In genomic region chr16:70683146-70683944, GRCh38 we compare ENCODE assay signal across 13 cellular contexts. TPM values are rescaled to one million over a fixed set of nuclear protein-coding genes. Genes with fewer than 3 reads are reported as not detected.
A peak's percentile ranks its signal among the peaks of the same experiment; 100 is the strongest.
DNase-seq lines count a peak whose midpoint lies in the region; ATAC-seq, FAIRE-seq and TF ChIP-seq lines count a peak whose summit lies in the region.
"Had no signal": no experiment of that assay in that cellular context is flagged by ENCODE, and none has a peak within 500 bp of the region (broad histone marks: within the 10 kb centered on the region; RNA-seq: fewer than 3 reads in every experiment).

No MANE protein-coding gene starts in this region.

- POLR2A ChIA-PET in BJ (lab: Charles Lee) (no interaction called here), K562 (lab: Yijun Ruan, JAX) (interaction anchor here (0.6 kb wide), 1 partner anchor 100 kb away, joined by 3 read pairs; no protein-coding TSS in a partner anchor)

- H3K36me3 ChIP-seq in BJ (ENCODE audit: control insufficient read depth, insufficient read depth, low read length) (peaks cover 36% of the 10 kb centered on the region), K562 (ENCODE audit: control insufficient read depth, insufficient read depth, low read length) (peaks cover 53% of the 10 kb centered on the region; the same call in 1 of the 3 replicates), skeletal muscle satellite cell (ENCODE audit: insufficient read depth, low read length) (peaks cover 36% of the 10 kb centered on the region)

- no peaks in the 10 kb centered on the region for H3K36me3 Mint-ChIP-seq in activated T-cell treated with anti-CD3 and anti-CD28 coated beads, Interleukin-2, amount 50 U/mL, for 24 hours (ENCODE audit: low read depth)

- no peaks in the 10 kb centered on the region for H3K27me3 ChIP-seq in BJ (ENCODE audit: control insufficient read depth, insufficient read depth, low read length)
- H3K27me3 ChIP-seq in K562 (ENCODE audit: control insufficient read depth in 2 of 2, insufficient read depth in 2 of 2, low read length in 2 of 2), result no peaks in the 10 kb centered on the region
- no peaks in the 10 kb centered on the region for H3K27me3 ChIP-seq in skeletal muscle satellite cell (ENCODE audit: control insufficient read depth, insufficient read depth, low read length)
- H3K27me3 ChIP-seq: brain microvascular endothelial cell had no signal

- 96% methylated on average over 12 of the region's 13 CpGs for WGBS in K562 (ENCODE audit: insufficient coverage, low coverage, missing lambda C conversion rate)

- no peak overlapping the region; the same call in 2 of the 3 replicates for H3K27ac ChIP-seq in K562 (ENCODE audit: extremely low read depth, low read depth, low read length)
- H3K27ac ChIP-seq: brain microvascular endothelial cell had no signal

- no peaks in the 10 kb centered on the region for H3K9me1 ChIP-seq in K562 (ENCODE audit: control insufficient read depth, insufficient read depth, low read length)

- no peak for TF ChIP-seq EP300 in K562 (IDR thresholded peaks at IDR 0.05; ENCODE audit: low read length)

- H3K4me3 ChIP-seq in BJ (ENCODE audit: low read depth, low read length) (peak overlapping the region; percentile 92), K562 (no peak overlapping the region), skeletal muscle satellite cell (ENCODE audit: low read length) (peak overlapping the region; percentile 90)

- H3K9me3 Mint-ChIP-seq in activated T-cell treated with anti-CD3 and anti-CD28 coated beads, Interleukin-2, amount 50 U/mL, for 24 hours, result no peaks in the 10 kb centered on the region
- H3K9me3 Mint-ChIP-seq: stimulated activated naive CD8-positive, alpha-beta T cell treated with anti-CD3 and anti-CD28 coated beads, Interleukin-15, amount 100 ng/mL, for 72 hours had no signal

- TF ChIP-seq POLR2A in K562 (conservative IDR thresholded peaks at IDR 0.05), result no peak

- intact Hi-C loops in K562 (cut with micrococcal nuclease), result no loop called here

- no peak overlapping the region for H3K4me3 Mint-ChIP-seq in activated T-cell treated with anti-CD3 and anti-CD28 coated beads, Interleukin-2, amount 50 U/mL, for 24 hours
- H3K4me3 Mint-ChIP-seq: CD14-positive monocyte; stimulated activated naive CD8-positive, alpha-beta T cell treated with anti-CD3 and anti-CD28 coated beads, Interleukin-15, amount 100 ng/mL, for 72 hours had no signal

- peaks cover 38% of the 10 kb centered on the region for H3K27me3 Mint-ChIP-seq in activated T-cell treated with anti-CD3 and anti-CD28 coated beads, Interleukin-2, amount 50 U/mL, for 24 hours
- H3K27me3 Mint-ChIP-seq: stimulated activated naive CD8-positive, alpha-beta T cell treated with anti-CD3 and anti-CD28 coated beads, Interleukin-15, amount 100 ng/mL, for 72 hours had no signal

- peaks cover 49% of the 10 kb centered on the region for H3K79me2 ChIP-seq in K562 (ENCODE audit: control insufficient read depth, insufficient read depth, low read length)

- TF ChIP-seq RAD21 in K562 (CRISPR knock-in tag; conservative IDR thresholded peaks at IDR 0.05 in 1 of 2, IDR thresholded peaks at IDR 0.05 in 1 of 2), result no peak

- H3K4me1 Mint-ChIP-seq in activated T-cell treated with anti-CD3 and anti-CD28 coated beads, Interleukin-2, amount 50 U/mL, for 24 hours (ENCODE audit: low read depth), result peaks cover 12% of the 10 kb centered on the region

- in situ Hi-C loops in K562 (cut with MboI), result no loop called here

- CTCF ChIA-PET in BJ (lab: Yijun Ruan, JAX), result interaction anchor here (1.4 to 11.1 kb wide), 4 partner anchors 55 to 95 kb away, joined by 3 to 117 read pairs (median 8); no protein-coding TSS in a partner anchor
- CTCF ChIA-PET in K562 (lab: Yijun Ruan, JAX; ENCODE audit: low intra/inter-chr PET ratio), result no interaction called here

- H4K20me1 ChIP-seq in K562 (replicated peaks; ENCODE audit: control insufficient read depth, insufficient read depth, low read length), result peaks cover 12% of the 10 kb centered on the region; the same call in 1 of the 2 replicates

- TF ChIP-seq CTCF in BJ (IDR thresholded peaks at IDR 0.05; ENCODE audit: insufficient read depth, low read depth, low read length), result no peak
- TF ChIP-seq CTCF in K562 (IDR thresholded peaks at IDR 0.05 in 2 of 3, conservative IDR thresholded peaks at IDR 0.05 in 1 of 3; ENCODE audit: insufficient read depth in 2 of 3, low read depth in 1 of 3, low read length in 3 of 3), result no peak

- ATAC-seq in K562 (no peak), left lobe of liver (peak; percentile 42), HG03460 (IDR thresholded peaks at IDR 0.05; ENCODE audit: unreplicated experiment) (no peak), GM18519 (IDR thresholded peaks at IDR 0.05; ENCODE audit: low FRiP score, unreplicated experiment) (no peak)
- ATAC-seq: stimulated activated naive CD8-positive, alpha-beta T cell treated with anti-CD3 and anti-CD28 coated beads, Interleukin-15, amount 100 ng/mL, for 72 hours had no signal

- TSS peak; percentile 56 for BruUV-seq in K562 (replicated peaks; lab: Mats Ljungman, UMichigan)

- H3K4me2 ChIP-seq in K562 (ENCODE audit: insufficient read depth, low read length), result no peak overlapping the region
- H3K4me2 ChIP-seq in skeletal muscle satellite cell (ENCODE audit: low read length), result peak overlapping the region; percentile 100

- DNase-seq in BJ (ENCODE audit: low read depth) (no peak), K562 (ENCODE audit: extremely low read depth in 1 of 4, low spot score in 3 of 4) (no peak), left lobe of liver (ENCODE audit: low spot score) (peak; percentile 72)
- DNase-seq in activated T-cell treated with anti-CD3 and anti-CD28 coated beads, Interleukin-2, amount 50 U/mL, for 48 hours, result no peak
- DNase-seq in activated T-cell treated with anti-CD3 and anti-CD28 coated beads, Interleukin-2, amount 50 U/mL, for 24 hours, result no peak
- DNase-seq: brain microvascular endothelial cell; H7; MV-4-11; stimulated activated naive CD8-positive, alpha-beta T cell treated with anti-CD3 and anti-CD28 coated beads, Interleukin-15, amount 100 ng/mL, for 72 hours had no signal

- H2AFZ ChIP-seq in K562 (ENCODE audit: low read depth, low read length), result no peak overlapping the region

- no peak for FAIRE-seq in K562 (lab: Jason Lieb, UNC)

- H3K9ac ChIP-seq in K562 (ENCODE audit: insufficient read depth in 1 of 2, low read depth in 2 of 2, low read length in 2 of 2) (peak overlapping the region in 1 of 2 experiments; percentile 85; a peak in 2 of 4 replicates), skeletal muscle satellite cell (ENCODE audit: low read depth, low read length) (peak overlapping the region; percentile 90)

- H3K27ac Mint-ChIP-seq in activated T-cell treated with anti-CD3 and anti-CD28 coated beads, Interleukin-2, amount 50 U/mL, for 24 hours, result no peak overlapping the region
- H3K27ac Mint-ChIP-seq: CD14-positive monocyte; stimulated activated naive CD8-positive, alpha-beta T cell treated with anti-CD3 and anti-CD28 coated beads, Interleukin-15, amount 100 ng/mL, for 72 hours had no signal

- H3K9me3 ChIP-seq in K562 (replicated peaks; ENCODE audit: control insufficient read depth, insufficient read depth, low read depth, low read length), result no peaks in the 10 kb centered on the region
- H3K9me3 ChIP-seq in skeletal muscle satellite cell (replicated peaks; ENCODE audit: low read length), result no peaks in the 10 kb centered on the region

- peaks cover 15 to 85% of the 10 kb centered on the region in 2 experiments for H3K4me1 ChIP-seq in K562 (replicated peaks in 1 of 2; ENCODE audit: control insufficient read depth in 2 of 2, insufficient read depth in 2 of 2, low read length in 2 of 2)
- H3K4me1 ChIP-seq in skeletal muscle satellite cell (ENCODE audit: control insufficient read depth, insufficient read depth, low read length), result peaks cover 65% of the 10 kb centered on the region

RNA-seq across cellular contexts. Expression of gene MTSS2, which starts 2.5 kb away (rescaled TPM):
- polyA plus RNA-seq in BJ (2011; rRNA removed) (86.4 and 170 TPM in 2 replicates), K562 (2011; rRNA removed) (16.9 and 21.5 TPM in 2 replicates), K562 (2014; fragmentation: Illumina TruSeq; extraction: Trizol) (36.2 and 45.7 TPM in 2 replicates), K562 (2014; fragmentation: Nextera tagmentation; extraction: Ambion mirVana) (under 1 TPM; 0.11 to 0.32 TPM), K562 (2014; rRNA removed) (31.1 and 46.9 TPM in 2 replicates)
- 95.7 and 103 TPM in 2 replicates for polyA minus RNA-seq in BJ (2011; rRNA and poly(A)+ RNA removed)
- total RNA-seq in K562 (2011; cell fraction: chromatin; rRNA removed; ENCODE audit: low replicate concordance), result 15.0 and 50.2 TPM in 2 replicates
- total RNA-seq in K562 (2011; cell fraction: nucleolus; rRNA removed), result 41.7 and 44.2 TPM in 2 replicates
- total RNA-seq in K562 (2011; cell fraction: nucleoplasm; rRNA removed), result 20.2 and 24.3 TPM in 2 replicates
- total RNA-seq in K562 (2014; rRNA removed) (15.4 and 22.4 TPM in 2 replicates), K562 (2014; rRNA removed; fragmentation: Illumina TruSeq; extraction: Trizol) (4.8 and 9.1 TPM in 2 replicates), K562 (2015; rRNA removed; fragmentation: Illumina TruSeq; extraction: Trizol) (20.6 and 24.2 TPM in 2 replicates), K562 (2021) (51.2 and 60.3 TPM in 2 replicates), left lobe of liver (58.1 TPM)
- 13.3 and 40.6 TPM in 2 replicates for polyA plus RNA-seq in K562 (2011; cell fraction: cytosol; rRNA removed)
- 40.9 and 91.6 TPM in 2 replicates for polyA plus RNA-seq in K562 (2011; cell fraction: nucleus; rRNA removed)
- polyA plus RNA-seq in K562 (2012), result 55.8 and 57.7 TPM in 2 replicates
- polyA minus RNA-seq in K562 (2011; rRNA and poly(A)+ RNA removed), result 6.7 and 12.5 TPM in 2 replicates
- polyA minus RNA-seq in K562 (2011; cell fraction: cytosol; rRNA and poly(A)+ RNA removed), result 27.2 and 41.8 TPM in 2 replicates
- polyA minus RNA-seq in K562 (2011; cell fraction: nucleus; rRNA and poly(A)+ RNA removed), result 20.1 and 25.2 TPM in 2 replicates
- 17.0 and 25.6 TPM in 2 replicates for total RNA-seq in skeletal muscle satellite cell (2012; rRNA removed)
- polyA plus RNA-seq: CD14-positive monocyte had no signal

RNA-seq across cellular contexts. Expression of gene IL34, which starts 37.0 kb away (rescaled TPM):
- polyA plus RNA-seq in BJ (2011; rRNA removed) (0.45 and 0.70 TPM in 2 replicates), K562 (2011; rRNA removed) (0.10 TPM in 1 of 2 replicates, not detected in the other), K562 (2014; fragmentation: Illumina TruSeq; extraction: Trizol) (0.58 TPM in 1 of 2 replicates, not detected in the other), K562 (2014; fragmentation: Nextera tagmentation; extraction: Ambion mirVana) (not detected), K562 (2014; rRNA removed) (0.07 and 0.18 TPM in 2 replicates)
- 0.33 and 0.98 TPM in 2 replicates for polyA minus RNA-seq in BJ (2011; rRNA and poly(A)+ RNA removed)
- 0.44 TPM in 1 of 2 replicates, not detected in the other for total RNA-seq in K562 (2011; cell fraction: chromatin; rRNA removed; ENCODE audit: low replicate concordance)
- not detected in 2 replicates for total RNA-seq in K562 (2011; cell fraction: nucleolus; rRNA removed)
- total RNA-seq in K562 (2011; cell fraction: nucleoplasm; rRNA removed), result not detected in 2 replicates
- total RNA-seq in K562 (2014; rRNA removed) (0.20 TPM in 1 of 2 replicates, not detected in the other), K562 (2014; rRNA removed; fragmentation: Illumina TruSeq; extraction: Trizol) (not detected in 2 replicates), K562 (2015; rRNA removed; fragmentation: Illumina TruSeq; extraction: Trizol) (0.18 TPM in 1 of 2 replicates, not detected in the other), K562 (2021) (0.25 TPM in 1 of 2 replicates, not detected in the other), left lobe of liver (0.58 TPM)
- polyA plus RNA-seq in K562 (2011; cell fraction: cytosol; rRNA removed), result 0.16 and 0.49 TPM in 2 replicates
- polyA plus RNA-seq in K562 (2011; cell fraction: nucleus; rRNA removed), result 0.20 and 0.32 TPM in 2 replicates
- polyA plus RNA-seq in K562 (2012), result 0.39 and 0.44 TPM in 2 replicates
- not detected in 2 replicates for polyA minus RNA-seq in K562 (2011; rRNA and poly(A)+ RNA removed)
- not detected in 2 replicates for polyA minus RNA-seq in K562 (2011; cell fraction: cytosol; rRNA and poly(A)+ RNA removed)
- not detected in 2 replicates for polyA minus RNA-seq in K562 (2011; cell fraction: nucleus; rRNA and poly(A)+ RNA removed)
- 0.51 and 1.5 TPM in 2 replicates for total RNA-seq in skeletal muscle satellite cell (2012; rRNA removed)
- polyA plus RNA-seq: CD14-positive monocyte had no signal
